1 cellular context compared by ENCODE assay signal in the genomic region with DNA sequence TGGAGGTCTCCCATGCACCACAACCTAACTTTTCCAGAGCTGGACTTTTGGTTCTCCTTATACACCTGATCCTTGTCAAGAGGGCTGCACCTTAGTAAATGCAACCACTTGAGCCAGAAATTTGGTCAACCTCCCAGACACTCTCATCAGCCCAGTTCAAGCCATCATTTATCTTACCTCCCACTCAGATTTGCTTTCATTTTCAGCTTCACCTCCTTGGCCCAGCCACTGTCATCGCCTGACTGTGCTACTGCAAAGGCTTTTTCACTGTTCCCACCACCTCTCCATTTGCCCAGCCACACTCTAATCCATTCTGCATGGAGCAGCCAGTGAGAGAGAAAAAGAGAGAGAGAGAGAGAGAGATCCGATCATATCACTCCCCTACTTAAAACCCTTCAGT.
TF ChIP-seq lines count a peak whose summit lies in the region.

No MANE protein-coding gene starts in this region.

TF ChIP-seq in GM12878, 131 proteins besides CTCF, POLR2A, EP300 and RAD21 (continued from another document):
- TF ChIP-seq, protein P1, sequence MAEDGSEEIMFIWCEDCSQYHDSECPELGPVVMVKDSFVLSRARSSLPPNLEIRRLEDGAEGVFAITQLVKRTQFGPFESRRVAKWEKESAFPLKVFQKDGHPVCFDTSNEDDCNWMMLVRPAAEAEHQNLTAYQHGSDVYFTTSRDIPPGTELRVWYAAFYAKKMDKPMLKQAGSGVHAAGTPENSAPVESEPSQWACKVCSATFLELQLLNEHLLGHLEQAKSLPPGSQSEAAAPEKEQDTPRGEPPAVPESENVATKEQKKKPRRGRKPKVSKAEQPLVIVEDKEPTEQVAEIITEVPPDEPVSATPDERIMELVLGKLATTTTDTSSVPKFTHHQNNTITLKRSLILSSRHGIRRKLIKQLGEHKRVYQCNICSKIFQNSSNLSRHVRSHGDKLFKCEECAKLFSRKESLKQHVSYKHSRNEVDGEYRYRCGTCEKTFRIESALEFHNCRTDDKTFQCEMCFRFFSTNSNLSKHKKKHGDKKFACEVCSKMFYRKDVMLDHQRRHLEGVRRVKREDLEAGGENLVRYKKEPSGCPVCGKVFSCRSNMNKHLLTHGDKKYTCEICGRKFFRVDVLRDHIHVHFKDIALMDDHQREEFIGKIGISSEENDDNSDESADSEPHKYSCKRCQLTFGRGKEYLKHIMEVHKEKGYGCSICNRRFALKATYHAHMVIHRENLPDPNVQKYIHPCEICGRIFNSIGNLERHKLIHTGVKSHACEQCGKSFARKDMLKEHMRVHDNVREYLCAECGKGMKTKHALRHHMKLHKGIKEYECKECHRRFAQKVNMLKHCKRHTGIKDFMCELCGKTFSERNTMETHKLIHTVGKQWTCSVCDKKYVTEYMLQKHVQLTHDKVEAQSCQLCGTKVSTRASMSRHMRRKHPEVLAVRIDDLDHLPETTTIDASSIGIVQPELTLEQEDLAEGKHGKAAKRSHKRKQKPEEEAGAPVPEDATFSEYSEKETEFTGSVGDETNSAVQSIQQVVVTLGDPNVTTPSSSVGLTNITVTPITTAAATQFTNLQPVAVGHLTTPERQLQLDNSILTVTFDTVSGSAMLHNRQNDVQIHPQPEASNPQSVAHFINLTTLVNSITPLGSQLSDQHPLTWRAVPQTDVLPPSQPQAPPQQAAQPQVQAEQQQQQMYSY (CRISPR knock-in tag; IDR thresholded peaks at IDR 0.05), result no peak
- TF ChIP-seq RB1 (IDR thresholded peaks at IDR 0.05; ENCODE audit: borderline replicate concordance) (no peak), KLF5 (IDR thresholded peaks at IDR 0.05; ENCODE audit: partially characterized antibody) (no peak), ASH2L (IDR thresholded peaks at IDR 0.05; ENCODE audit: borderline replicate concordance, low read depth) (no peak), SREBF1 (IDR thresholded peaks at IDR 0.05; ENCODE audit: low read length) (no peak), SP1 (IDR thresholded peaks at IDR 0.05; ENCODE audit: low read depth, low read length) (no peak)
- TF ChIP-seq, protein P2, sequence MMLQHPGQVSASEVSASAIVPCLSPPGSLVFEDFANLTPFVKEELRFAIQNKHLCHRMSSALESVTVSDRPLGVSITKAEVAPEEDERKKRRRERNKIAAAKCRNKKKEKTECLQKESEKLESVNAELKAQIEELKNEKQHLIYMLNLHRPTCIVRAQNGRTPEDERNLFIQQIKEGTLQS (IDR thresholded peaks at IDR 0.05; ENCODE audit: borderline replicate concordance, extremely low read depth, low read depth, low read length), result no peak
